In the genomic region with DNA sequence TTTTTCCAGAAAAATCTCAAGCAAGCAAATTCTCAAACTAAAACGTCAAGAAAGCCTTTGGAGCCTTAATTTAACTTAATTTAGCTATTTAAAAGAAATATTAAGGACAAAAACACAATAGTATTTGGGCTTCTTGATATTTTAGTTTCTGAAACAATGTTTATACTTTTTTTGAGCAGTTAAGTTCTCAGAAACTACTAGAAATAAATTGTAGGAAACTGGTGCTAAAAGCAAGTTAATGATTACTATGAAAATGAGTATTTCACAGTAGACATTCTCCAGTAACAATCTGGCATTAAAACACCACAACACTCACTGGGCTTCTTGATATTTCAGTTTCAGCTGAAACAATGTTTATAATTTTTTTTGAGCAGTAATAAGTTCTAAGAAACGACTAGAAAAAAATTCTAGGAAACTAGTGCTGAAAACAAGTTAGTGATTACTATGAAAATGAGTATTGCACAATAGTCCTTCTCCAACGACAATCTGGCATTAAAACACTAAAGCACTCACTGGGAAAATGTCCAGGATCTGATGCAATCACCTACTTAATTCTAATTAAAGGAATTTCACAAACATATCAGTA, we compare ENCODE assay signal across 8 cellular contexts. TPM values are rescaled to one million over a fixed set of nuclear protein-coding genes. Genes with fewer than 3 reads are reported as not detected.
DNase-seq lines count a peak whose midpoint lies in the region; ATAC-seq and TF ChIP-seq lines count a peak whose summit lies in the region.

No MANE protein-coding gene starts in this region.

- intact Hi-C loops in left ventricle myocardium superior (cut with micrococcal nuclease) = no loop called here

- TF ChIP-seq CTCF in WERI-Rb-1 (IDR thresholded peaks at IDR 0.05; ENCODE audit: low read depth, low read length) = no peak
- TF ChIP-seq CTCF in upper lobe of left lung (IDR thresholded peaks at IDR 0.05) = no peak

- 24 to 26% methylated on average over 3 of the region's 3 CpGs for WGBS in upper lobe of left lung, 2 donors

- peaks cover 2 to 4% of the 10 kb centered on the region in 2 donors for H3K36me3 Mint-ChIP-seq in activated T-cell treated with anti-CD3 and anti-CD28 coated beads, Interleukin-2, amount 50 U/mL, for 72 hours (ENCODE audit: insufficient read depth in 2 of 2)

- H3K9me3 Mint-ChIP-seq in activated T-cell treated with anti-CD3 and anti-CD28 coated beads, Interleukin-2, amount 50 U/mL, for 72 hours = no peaks in the 10 kb centered on the region

- H3K27ac Mint-ChIP-seq in activated T-cell treated with anti-CD3 and anti-CD28 coated beads, Interleukin-2, amount 50 U/mL, for 72 hours = peak overlapping the region; percentile 82

- no peak for TF ChIP-seq POLR2A in upper lobe of left lung (IDR thresholded peaks at IDR 0.05)

- ATAC-seq in activated T-cell treated with anti-CD3 and anti-CD28 coated beads, Interleukin-2, amount 50 U/mL, for 72 hours (replicated peaks in 1 of 2) = peak; percentile 32 to 36
- ATAC-seq in left ventricle myocardium superior = peak; percentile 53
- peak in 1 of 2 donors; percentile 73 for ATAC-seq in upper lobe of left lung (ENCODE audit: low FRiP score in 2 of 2)
- no peak for ATAC-seq in HG02885 (IDR thresholded peaks at IDR 0.05; ENCODE audit: poor library complexity, unreplicated experiment)
- no peak for ATAC-seq in GM21825 (IDR thresholded peaks at IDR 0.05; ENCODE audit: unreplicated experiment)

- H3K9me3 ChIP-seq in WERI-Rb-1 (ENCODE audit: severe bottlenecking) (no peaks in the 10 kb centered on the region), upper lobe of left lung (no peaks in the 10 kb centered on the region)

- H3K4me1 Mint-ChIP-seq in activated T-cell treated with anti-CD3 and anti-CD28 coated beads, Interleukin-2, amount 50 U/mL, for 72 hours (ENCODE audit: low read depth) = peaks cover 46% of the 10 kb centered on the region

- no peak overlapping the region for H3K4me3 ChIP-seq in WERI-Rb-1 (ENCODE audit: low read depth, low read length)
- no peak overlapping the region for H3K4me3 ChIP-seq in upper lobe of left lung

- peak overlapping the region; percentile 36 for H3K27ac ChIP-seq in WERI-Rb-1
- H3K27ac ChIP-seq in upper lobe of left lung = peak overlapping the region in 3 of 4 donors; percentile 12 to 77 (median 32)

- no peaks in the 10 kb centered on the region for H3K27me3 Mint-ChIP-seq in activated T-cell treated with anti-CD3 and anti-CD28 coated beads, Interleukin-2, amount 50 U/mL, for 72 hours (ENCODE audit: low read depth)

- TF ChIP-seq EP300 in upper lobe of left lung (IDR thresholded peaks at IDR 0.05) = no peak

- peaks cover 28 to 72% (median 43%) of the 10 kb centered on the region in 4 donors for H3K4me1 ChIP-seq in upper lobe of left lung

- H3K27me3 ChIP-seq in WERI-Rb-1 (ENCODE audit: insufficient read depth, low read depth, severe bottlenecking) (no peaks in the 10 kb centered on the region), upper lobe of left lung (no peaks in the 10 kb centered on the region)

- H3K36me3 ChIP-seq in WERI-Rb-1 (peaks cover 14% of the 10 kb centered on the region), upper lobe of left lung (no peaks in the 10 kb centered on the region)

- peak overlapping the region in 1 of 2 donors; percentile 60 for H3K4me3 Mint-ChIP-seq in activated T-cell treated with anti-CD3 and anti-CD28 coated beads, Interleukin-2, amount 50 U/mL, for 72 hours

- no peak for DNase-seq in activated T-cell treated with anti-CD3 and anti-CD28 coated beads, Interleukin-2, amount 50 U/mL, for 72 hours
- DNase-seq in activated T-cell treated with anti-CD3 and anti-CD28 coated beads for 4 hours (no peak), WERI-Rb-1 (no peak), left ventricle myocardium superior (no peak), upper lobe of left lung (no peak)
- DNase-seq in stimulated activated CD8-positive, alpha-beta memory T cell treated with anti-CD3 and anti-CD28 coated beads, Interleukin-4, amount 100 ng/mL, for 48 hours = no peak

RNA-seq across cellular contexts. Expression of gene TRAK2, which starts 45.1 kb away (rescaled TPM):
- total RNA-seq in activated T-cell treated with anti-CD3 and anti-CD28 coated beads, Interleukin-2, amount 50 U/mL, for 72 hours = 10 to 100 TPM; 20.8 to 22.1 TPM
- total RNA-seq in left ventricle myocardium superior (202 TPM), upper lobe of left lung (10 to 100 TPM; 23.5 to 58.7 (median 47.0) TPM)

RNA-seq across cellular contexts. Expression of gene STRADB, which starts 45.4 kb away (rescaled TPM):
- 10 to 100 TPM; 26.7 to 30.4 TPM for total RNA-seq in activated T-cell treated with anti-CD3 and anti-CD28 coated beads, Interleukin-2, amount 50 U/mL, for 72 hours
- total RNA-seq in left ventricle myocardium superior = 81.4 TPM
- 10 to 100 TPM in 5 of 6 donors, 1 to 10 TPM in 1; 6.8 to 36.2 (median 21.7) TPM for total RNA-seq in upper lobe of left lung

RNA-seq across cellular contexts. Expression of gene FLACC1, which starts 49.0 kb away (rescaled TPM):
- total RNA-seq in activated T-cell treated with anti-CD3 and anti-CD28 coated beads, Interleukin-2, amount 50 U/mL, for 72 hours = 1 to 10 TPM; 3.3 to 3.7 TPM
- total RNA-seq in left ventricle myocardium superior (5.0 TPM), upper lobe of left lung (10 to 100 TPM in 2 of 6 donors, 1 to 10 TPM in 4; 1.1 to 19.4 (median 6.7) TPM)

Comparison
In these comparisons a context has a peak if more than half of its experiments do, and no peak if none do; other contexts are left out.
1. ATAC-seq: peak in activated T-cell treated with anti-CD3 and anti-CD28 coated beads, Interleukin-2, amount 50 U/mL, for 72 hours (2 of 2) and left ventricle myocardium superior (single experiment); none in HG02885 (single experiment) and GM21825 (single experiment).